ENCODE assay signal across 11 cellular contexts in the genomic region with DNA sequence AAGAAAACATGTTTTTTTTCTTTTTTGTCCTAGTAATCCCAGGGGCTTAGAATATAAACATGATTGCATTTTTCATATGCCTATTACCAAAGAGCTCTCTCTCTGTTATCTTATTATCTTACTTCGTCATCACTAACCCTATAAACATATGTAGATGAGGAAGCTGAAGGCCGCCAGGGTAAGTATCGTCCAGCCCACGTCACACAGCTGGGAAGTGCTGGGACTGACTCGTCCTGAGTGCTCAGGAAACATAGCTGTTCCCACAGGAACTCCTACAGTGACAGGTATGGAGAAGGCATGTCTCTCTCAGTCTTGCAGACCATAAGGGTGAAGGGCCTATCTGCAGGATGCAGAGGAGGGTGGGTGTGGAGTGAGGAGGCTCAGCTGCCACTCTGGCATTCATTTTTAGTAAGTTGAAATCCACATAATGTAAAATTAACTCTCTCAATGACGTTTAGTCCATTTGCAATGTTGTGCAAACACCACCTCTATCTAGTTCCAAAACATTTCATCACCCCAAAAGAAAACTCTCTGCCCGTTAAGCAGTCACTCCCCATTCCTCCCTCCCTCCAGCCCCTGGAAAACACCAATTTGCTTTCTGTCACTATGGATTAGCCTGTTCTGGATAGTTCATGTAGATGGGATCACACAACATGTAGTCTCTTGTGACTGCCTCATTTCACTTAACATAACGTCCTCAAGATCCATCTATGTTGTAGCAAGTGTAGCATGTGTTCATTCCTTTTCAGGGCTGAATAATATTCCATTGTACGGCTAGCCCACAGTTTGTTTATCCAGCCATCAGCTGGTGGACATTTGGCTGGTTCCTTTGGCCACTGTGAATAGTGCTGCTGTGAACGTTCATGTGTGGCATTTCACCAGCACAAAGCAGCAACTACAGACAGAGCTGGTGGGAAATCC.
DNase-seq lines count a peak whose midpoint lies in the region; ATAC-seq, FAIRE-seq and TF ChIP-seq lines count a peak whose summit lies in the region.
"Had no signal": no experiment of that assay in that cellular context is flagged by ENCODE, and none has a peak within 500 bp of the region (broad histone marks: within the 10 kb centered on the region; RNA-seq: fewer than 3 reads in every experiment).

No MANE protein-coding gene starts in this region.

- H3K4me3 Mint-ChIP-seq in naive thymus-derived CD4-positive, alpha-beta T cell: no peak overlapping the region
- no peak overlapping the region for H3K4me3 Mint-ChIP-seq in activated naive CD4-positive, alpha-beta T cell treated with anti-CD3 and anti-CD28 coated beads, Interleukin-2, amount 10 ng/mL, durations not matched to agents 7 days and 5 days
- H3K4me3 Mint-ChIP-seq: activated CD8-positive, alpha-beta T cell treated with anti-CD3 and anti-CD28 coated beads, Interleukin-2, amount 10 ng/mL, durations not matched to agents 7 days and 5 days had no signal

- peak; percentile 36 for TF ChIP-seq POLR2A in erythroblast (IDR thresholded peaks at IDR 0.05; ENCODE audit: low read length)

- peak overlapping the region in 2 of 9 donors; percentile 51 for H3K27ac Mint-ChIP-seq in naive thymus-derived CD4-positive, alpha-beta T cell
- no peak overlapping the region for H3K27ac Mint-ChIP-seq in activated naive CD4-positive, alpha-beta T cell treated with anti-CD3 and anti-CD28 coated beads, Interleukin-2, amount 10 ng/mL, durations not matched to agents 7 days and 5 days
- H3K27ac Mint-ChIP-seq: activated CD8-positive, alpha-beta T cell treated with anti-CD3 and anti-CD28 coated beads, Interleukin-2, amount 10 ng/mL, durations not matched to agents 7 days and 5 days had no signal

- CTCF ChIA-PET in naive thymus-derived CD4-positive, alpha-beta T cell (lab: Charles Lee): interaction anchor here (1.2 kb wide), 1 partner anchor 52 kb away, joined by 3 read pairs; no protein-coding TSS in a partner anchor
- CTCF ChIA-PET in activated naive CD4-positive, alpha-beta T cell treated with anti-CD3 and anti-CD28 coated beads, Interleukin-2, amount 10 ng/mL, durations not matched to agents 7 days and 5 days (lab: Charles Lee): no interaction called here

- no peak overlapping the region for H3K27ac ChIP-seq in naive thymus-derived CD4-positive, alpha-beta T cell (ENCODE audit: low read depth, low read length)

- FAIRE-seq in RCC 7860 (lab: Jason Lieb, UNC): no peak

- intact Hi-C loops in naive thymus-derived CD4-positive, alpha-beta T cell (cut with micrococcal nuclease): no loop called here

- no peak overlapping the region for H3K4me3 ChIP-seq in naive thymus-derived CD4-positive, alpha-beta T cell (ENCODE audit: low read length)

- POLR2A ChIA-PET in naive thymus-derived CD4-positive, alpha-beta T cell (lab: Charles Lee): no interaction called here

- DNase-seq in GM04504 (ENCODE audit: low read depth) (peak; percentile 66), RCC 7860 (ENCODE audit: low spot score) (peak; percentile 60), erythroblast (lab: John Stamatoyannopoulos, UW) (peak; percentile 71 to 85)
- DNase-seq in naive thymus-derived CD4-positive, alpha-beta T cell: no peak
- DNase-seq in activated naive CD4-positive, alpha-beta T cell treated with anti-CD3 and anti-CD28 coated beads, Interleukin-2, amount 10 ng/mL, durations not matched to agents 7 days and 5 days: no peak
- no peak for DNase-seq in activated CD4-positive, CD25-positive, alpha-beta regulatory T cell (lab: John Stamatoyannopoulos, UW)
- DNase-seq: activated CD8-positive, alpha-beta T cell treated with anti-CD3 and anti-CD28 coated beads, Interleukin-2, amount 10 ng/mL, durations not matched to agents 7 days and 5 days; aorta; DMS79 had no signal

- no peaks in the 10 kb centered on the region for H3K9me3 ChIP-seq in naive thymus-derived CD4-positive, alpha-beta T cell (ENCODE audit: control insufficient read depth in 2 of 3, low read length in 3 of 3)

- H3K36me3 ChIP-seq in naive thymus-derived CD4-positive, alpha-beta T cell (ENCODE audit: control insufficient read depth in 2 of 3, insufficient read depth in 3 of 3, low read length in 3 of 3): peaks cover 0 to 5% (median 0%) of the 10 kb centered on the region in 3 experiments

- no peaks in the 10 kb centered on the region for H3K4me1 ChIP-seq in naive thymus-derived CD4-positive, alpha-beta T cell (ENCODE audit: control insufficient read depth in 2 of 2, insufficient read depth in 2 of 2, low read length in 2 of 2)

- H3K27me3 Mint-ChIP-seq in naive thymus-derived CD4-positive, alpha-beta T cell: no peaks in the 10 kb centered on the region
- no peaks in the 10 kb centered on the region for H3K27me3 Mint-ChIP-seq in activated naive CD4-positive, alpha-beta T cell treated with anti-CD3 and anti-CD28 coated beads, Interleukin-2, amount 10 ng/mL, durations not matched to agents 7 days and 5 days

- H3K4me1 Mint-ChIP-seq in naive thymus-derived CD4-positive, alpha-beta T cell: no peaks in the 10 kb centered on the region
- no peaks in the 10 kb centered on the region for H3K4me1 Mint-ChIP-seq in activated naive CD4-positive, alpha-beta T cell treated with anti-CD3 and anti-CD28 coated beads, Interleukin-2, amount 10 ng/mL, durations not matched to agents 7 days and 5 days

- H3K36me3 Mint-ChIP-seq in naive thymus-derived CD4-positive, alpha-beta T cell: peaks cover 0 to 11% (median 0%) of the 10 kb centered on the region in 5 donors
- no peaks in the 10 kb centered on the region for H3K36me3 Mint-ChIP-seq in activated naive CD4-positive, alpha-beta T cell treated with anti-CD3 and anti-CD28 coated beads, Interleukin-2, amount 10 ng/mL, durations not matched to agents 7 days and 5 days

- peak; percentile 16 for ATAC-seq in naive thymus-derived CD4-positive, alpha-beta T cell
- no peak for ATAC-seq in HG02884 (IDR thresholded peaks at IDR 0.05; ENCODE audit: unreplicated experiment)
- no peak for ATAC-seq in HG03108 (IDR thresholded peaks at IDR 0.05; ENCODE audit: unreplicated experiment)
- ATAC-seq: activated CD8-positive, alpha-beta T cell treated with anti-CD3 and anti-CD28 coated beads, Interleukin-2, amount 10 ng/mL, durations not matched to agents 7 days and 5 days had no signal

- no peaks in the 10 kb centered on the region for H3K27me3 ChIP-seq in naive thymus-derived CD4-positive, alpha-beta T cell (ENCODE audit: control insufficient read depth in 2 of 2, insufficient read depth in 2 of 2, low read length in 2 of 2)

- H3K9me3 Mint-ChIP-seq in naive thymus-derived CD4-positive, alpha-beta T cell: peaks cover 0 to 7% (median 0%) of the 10 kb centered on the region in 11 donors
- H3K9me3 Mint-ChIP-seq in activated naive CD4-positive, alpha-beta T cell treated with anti-CD3 and anti-CD28 coated beads, Interleukin-2, amount 10 ng/mL, durations not matched to agents 7 days and 5 days: no peaks in the 10 kb centered on the region

Comparison
In these comparisons a context has a peak if more than half of its experiments do, and no peak if none do; other contexts are left out.
1. DNase-seq: peak in GM04504 (single experiment), RCC 7860 (single experiment) and erythroblast (2 of 2); none in naive thymus-derived CD4-positive, alpha-beta T cell (0 of 9), activated naive CD4-positive, alpha-beta T cell treated with anti-CD3 and anti-CD28 coated beads, Interleukin-2, amount 10 ng/mL, durations not matched to agents 7 days and 5 days (single experiment) and activated CD4-positive, CD25-positive, alpha-beta regulatory T cell (0 of 4).